In genomic region chr7:140062528-140063299, GRCh38 we compare ENCODE assay signal across 1 cellular context.
TF ChIP-seq lines count a peak whose summit lies in the region.

Gene PARP12 (minus strand): TSS chr7:140062951. CDS start chr7:140062847, 104 bp downstream.

TF ChIP-seq in SK-N-SH, 30 proteins besides CTCF, POLR2A, EP300 and RAD21 (continued from another document):
- peak; percentile 40; the same call in 1 of the 2 replicates for TF ChIP-seq PBX3 (IDR thresholded peaks at IDR 0.05)
- no peak for TF ChIP-seq FOXJ3 (CRISPR knock-in tag; IDR thresholded peaks at IDR 0.05)
- no peak for TF ChIP-seq FOSL2 (IDR thresholded peaks at IDR 0.05; ENCODE audit: borderline replicate concordance, low read depth)
- no peak for TF ChIP-seq FOXM1 (IDR thresholded peaks at IDR 0.05; ENCODE audit: low read depth)
- peak; percentile 54; the same call in 1 of the 2 replicates for TF ChIP-seq MXI1 (IDR thresholded peaks at IDR 0.05; ENCODE audit: low read depth, low read length)
- TF ChIP-seq RFX5 (IDR thresholded peaks at IDR 0.05; ENCODE audit: low read length): no peak
- no peak for TF ChIP-seq TCF12 (IDR thresholded peaks at IDR 0.05)
- TF ChIP-seq RXRA (IDR thresholded peaks at IDR 0.05; ENCODE audit: borderline replicate concordance, low read depth): no peak
- TF ChIP-seq IRF3 (IDR thresholded peaks at IDR 0.05; ENCODE audit: low read depth, low read length): no peak
- no peak for TF ChIP-seq RCOR1 (IDR thresholded peaks at IDR 0.05; ENCODE audit: low read length)
- 0 out of 2 replicates have a peak, but pooled peaks have one; percentile 12 for TF ChIP-seq REST (IDR thresholded peaks at IDR 0.05; ENCODE audit: low read depth, low read length)
- no peak for TF ChIP-seq GABPA (IDR thresholded peaks at IDR 0.05; ENCODE audit: low read depth)
- no peak for TF ChIP-seq SIN3A (IDR thresholded peaks at IDR 0.05; ENCODE audit: borderline replicate concordance, low read depth, low read length)
- no peak for TF ChIP-seq MEF2A (IDR thresholded peaks at IDR 0.05; ENCODE audit: borderline replicate concordance, low read depth)
- TF ChIP-seq JUND (IDR thresholded peaks at IDR 0.05): no peak
- TF ChIP-seq ZBTB33 (IDR thresholded peaks at IDR 0.05; ENCODE audit: borderline replicate concordance, low read depth): 0 out of 2 replicates have a peak, but pooled peaks have one; percentile 16
- peak; percentile 42; the same call in 1 of the 2 replicates for TF ChIP-seq POLR2AphosphoS5 (IDR thresholded peaks at IDR 0.05; ENCODE audit: low read depth, low read length)
- TF ChIP-seq MAX (IDR thresholded peaks at IDR 0.05; ENCODE audit: low read depth): no peak; the same call in none of the 2 replicates
- TF ChIP-seq TEAD4 (IDR thresholded peaks at IDR 0.05; ENCODE audit: borderline replicate concordance, insufficient read depth): no peak
- TF ChIP-seq GATA2 (CRISPR knock-in tag; IDR thresholded peaks at IDR 0.05): no peak
- peak; percentile 29; the same call in 1 of the 2 replicates for TF ChIP-seq ELF1 (IDR thresholded peaks at IDR 0.05)
- no peak for TF ChIP-seq USF1 (IDR thresholded peaks at IDR 0.05; ENCODE audit: borderline replicate concordance, low read depth)
